In genomic region chr3:119350114-119350513, GRCh38 we compare ENCODE assay signal across 1 cellular context.
TF ChIP-seq lines count a peak whose summit lies in the region.

No MANE protein-coding gene starts in this region.

TF ChIP-seq in K562, 482 proteins besides CTCF, POLR2A, EP300 and RAD21 (continued from another document):
- TF ChIP-seq THAP12 (CRISPR knock-in tag; IDR thresholded peaks at IDR 0.05), result no peak
- no peak for TF ChIP-seq PHF8 (IDR thresholded peaks at IDR 0.05; ENCODE audit: borderline replicate concordance, low read length)
- no peak for TF ChIP-seq BRD4 (IDR thresholded peaks at IDR 0.05)
